Comparison of ENCODE assay signal across 8 cellular contexts in the genomic region with DNA sequence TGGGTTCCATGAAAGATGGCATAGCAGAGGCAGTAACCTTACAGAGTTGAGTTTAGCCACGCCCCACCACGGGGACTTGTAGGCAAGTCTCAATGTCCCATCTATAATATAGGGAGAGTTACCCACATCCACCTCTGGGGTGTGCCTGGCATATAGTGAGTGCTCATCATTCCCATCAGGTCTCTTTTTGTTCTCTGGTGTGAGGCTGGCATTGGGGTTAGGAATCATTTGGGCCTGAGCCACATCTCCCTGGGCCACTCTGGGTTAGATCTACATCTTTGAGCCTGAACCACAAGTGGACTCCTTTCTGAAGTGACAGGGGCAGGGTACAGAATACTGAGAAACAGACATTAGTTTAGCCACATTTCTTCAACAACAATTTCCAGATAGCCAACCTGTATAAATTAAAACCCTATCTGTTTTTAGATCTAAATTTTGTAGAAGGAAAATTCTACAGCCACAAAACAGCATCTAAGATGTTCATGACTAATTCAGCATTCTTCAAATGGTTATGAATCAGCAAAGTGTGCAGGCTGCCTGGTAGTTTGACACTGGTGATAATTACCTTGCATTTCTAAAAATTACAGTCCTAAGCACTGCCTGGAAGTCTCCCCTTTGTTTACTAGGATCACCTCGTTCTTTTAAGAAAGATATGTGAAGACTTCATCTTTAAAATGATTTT. TPM values are rescaled to one million over a fixed set of nuclear protein-coding genes. Genes with fewer than 3 reads are reported as not detected.
DNase-seq lines count a peak whose midpoint lies in the region; ATAC-seq and TF ChIP-seq lines count a peak whose summit lies in the region.
"Had no signal": no experiment of that assay in that cellular context is flagged by ENCODE, and none has a peak within 500 bp of the region (broad histone marks: within the 10 kb centered on the region; RNA-seq: fewer than 3 reads in every experiment).

No MANE protein-coding gene starts in this region.

- peak; percentile 74 for DNase-seq in ELR (ENCODE audit: low read depth)
- peak; percentile 20 to 27 for DNase-seq in activated T-cell treated with anti-CD3 and anti-CD28 coated beads, Interleukin-2, amount 50 U/mL, for 72 hours
- DNase-seq in mucosa of descending colon: no peak
- DNase-seq in Kasumi-1 (lab: John Stamatoyannopoulos, UW): no peak
- DNase-seq in ecto neural progenitor cell (ENCODE audit: low spot score): no peak
- DNase-seq: pancreas had no signal

- peak overlapping the region; percentile 56 to 92 for H3K4me3 Mint-ChIP-seq in activated T-cell treated with anti-CD3 and anti-CD28 coated beads, Interleukin-2, amount 50 U/mL, for 72 hours

- H3K27ac Mint-ChIP-seq in activated T-cell treated with anti-CD3 and anti-CD28 coated beads, Interleukin-2, amount 50 U/mL, for 72 hours: peak overlapping the region; percentile 95

- no peaks in the 10 kb centered on the region for H3K9me3 ChIP-seq in mucosa of descending colon
- H3K9me3 ChIP-seq: pancreas had no signal

- no peaks in the 10 kb centered on the region for H3K36me3 ChIP-seq in mucosa of descending colon (ENCODE audit: low read depth)
- H3K36me3 ChIP-seq: pancreas had no signal

- H3K9me3 Mint-ChIP-seq in activated T-cell treated with anti-CD3 and anti-CD28 coated beads, Interleukin-2, amount 50 U/mL, for 72 hours: no peaks in the 10 kb centered on the region

- H3K4me1 Mint-ChIP-seq in activated T-cell treated with anti-CD3 and anti-CD28 coated beads, Interleukin-2, amount 50 U/mL, for 72 hours (ENCODE audit: low read depth): peaks cover 48% of the 10 kb centered on the region

- TF ChIP-seq CTCF in mucosa of descending colon (IDR thresholded peaks at IDR 0.05): no peak

- ATAC-seq in HG03442 (IDR thresholded peaks at IDR 0.05; ENCODE audit: unreplicated experiment) (peak; percentile 64), mucosa of descending colon (peak; percentile 18), HG02763 (IDR thresholded peaks at IDR 0.05; ENCODE audit: unreplicated experiment) (no peak)
- peak; percentile 88 to 90 for ATAC-seq in activated T-cell treated with anti-CD3 and anti-CD28 coated beads, Interleukin-2, amount 50 U/mL, for 72 hours (replicated peaks in 1 of 2)
- ATAC-seq: pancreas had no signal

- no peaks in the 10 kb centered on the region for H3K27me3 Mint-ChIP-seq in activated T-cell treated with anti-CD3 and anti-CD28 coated beads, Interleukin-2, amount 50 U/mL, for 72 hours (ENCODE audit: low read depth)

- H3K4me1 ChIP-seq in mucosa of descending colon (ENCODE audit: low read depth): no peaks in the 10 kb centered on the region
- H3K4me1 ChIP-seq: pancreas had no signal

- H3K36me3 Mint-ChIP-seq in activated T-cell treated with anti-CD3 and anti-CD28 coated beads, Interleukin-2, amount 50 U/mL, for 72 hours (ENCODE audit: insufficient read depth in 2 of 2): no peaks in the 10 kb centered on the region

- H3K4me3 ChIP-seq in mucosa of descending colon: no peak overlapping the region
- H3K4me3 ChIP-seq: pancreas had no signal

- intact Hi-C loops in mucosa of descending colon (cut with DNase I, micrococcal nuclease): no loop called here

RNA-seq across cellular contexts. Expression of a gene that starts 20.1 kb away (rescaled TPM):
- total RNA-seq in activated T-cell treated with anti-CD3 and anti-CD28 coated beads, Interleukin-2, amount 50 U/mL, for 72 hours: 10 to 100 TPM; 13.4 to 16.4 TPM
- 1 to 10 TPM; 3.2 to 8.2 (median 7.5) TPM for total RNA-seq in mucosa of descending colon

Comparison
In these comparisons a context has a peak if more than half of its experiments do, and no peak if none do; other contexts are left out.
1. DNase-seq: peak in ELR (single experiment) and activated T-cell treated with anti-CD3 and anti-CD28 coated beads, Interleukin-2, amount 50 U/mL, for 72 hours (2 of 2); none in mucosa of descending colon (0 of 3), Kasumi-1 (0 of 2) and ecto neural progenitor cell (single experiment).